ENCODE assay signal across 19 cellular contexts in genomic region chr7:114758661-114759227, GRCh38.
A peak's percentile ranks its signal among the peaks of the same experiment; 100 is the strongest.
DNase-seq lines count a peak whose midpoint lies in the region; ATAC-seq, FAIRE-seq and TF ChIP-seq lines count a peak whose summit lies in the region.
"Had no signal": no experiment of that assay in that cellular context is flagged by ENCODE, and none has a peak within 500 bp of the region (broad histone marks: within the 10 kb centered on the region; RNA-seq: fewer than 3 reads in every experiment).

No MANE protein-coding gene starts in this region.

- H3K9me3 ChIP-seq in breast epithelium = no peaks in the 10 kb centered on the region
- no peaks in the 10 kb centered on the region for H3K9me3 ChIP-seq in PC-3 (ENCODE audit: low read length)
- H3K9me3 ChIP-seq in pancreas = no peaks in the 10 kb centered on the region
- H3K9me3 ChIP-seq: BE2C, Caco-2 had no signal

- BruUV-seq in MCF 10A (replicated peaks; lab: Mats Ljungman, UMichigan) = no TSS peak
- no TSS peak for BruUV-seq in PC-3 (replicated peaks; lab: Mats Ljungman, UMichigan)

- no peaks in the 10 kb centered on the region for H3K4me1 ChIP-seq in breast epithelium
- peaks cover 29% of the 10 kb centered on the region for H3K4me1 ChIP-seq in PC-3 (ENCODE audit: insufficient read depth, low read length)
- no peaks in the 10 kb centered on the region for H3K4me1 ChIP-seq in pancreas
- H3K4me1 ChIP-seq: BE2C, Caco-2 had no signal

- no peak for TF ChIP-seq CTCF in MCF 10A (IDR thresholded peaks at IDR 0.05; ENCODE audit: unreplicated experiment)
- TF ChIP-seq CTCF in breast epithelium (IDR thresholded peaks at IDR 0.05) = no peak
- no peak for TF ChIP-seq CTCF in PC-3 (conservative IDR thresholded peaks at IDR 0.05; ENCODE audit: low read depth, low read length)
- TF ChIP-seq CTCF in pancreas (IDR thresholded peaks at IDR 0.05) = no peak

- no peak overlapping the region for H3K27ac ChIP-seq in breast epithelium
- peak overlapping the region; percentile 95 for H3K27ac ChIP-seq in PC-3 (ENCODE audit: low read length)
- peak overlapping the region; percentile 53 for H3K27ac ChIP-seq in epithelial cell of prostate
- H3K27ac ChIP-seq in pancreas = no peak overlapping the region

- H3K4me1 Mint-ChIP-seq in MCF 10A (ENCODE audit: insufficient read depth, unreplicated experiment) = peaks cover 20% of the 10 kb centered on the region
- H3K4me1 Mint-ChIP-seq: CD4-positive, CD25-positive, alpha-beta regulatory T cell; CD8-positive, alpha-beta memory T cell had no signal

- peak overlapping the region; percentile 65 for H2AFZ ChIP-seq in PC-3 (ENCODE audit: low read length)

- no peak for DNase-seq in MCF 10A (ENCODE audit: unreplicated experiment)
- no peak for DNase-seq in breast epithelium (ENCODE audit: low spot score in 2 of 2)
- no peak for DNase-seq in PC-3
- DNase-seq in epithelial cell of prostate (ENCODE audit: low read depth, low spot score) = no peak
- no peak for DNase-seq in pancreas
- DNase-seq in activated gamma-delta T cell treated with Interleukin-2 at 50 U/mL for 16 hours = no peak
- DNase-seq in left cardiac atrium = no peak
- DNase-seq: ACHN; BE2C; Caco-2; CD4-positive, CD25-positive, alpha-beta regulatory T cell; CD8-positive, alpha-beta memory T cell; GF-D8; HFFc6; IMR-90 had no signal

- no peaks in the 10 kb centered on the region for H3K27me3 Mint-ChIP-seq in MCF 10A (ENCODE audit: insufficient read depth, unreplicated experiment)
- H3K27me3 Mint-ChIP-seq: CD8-positive, alpha-beta memory T cell had no signal

- ATAC-seq in PC-3 = no peak
- no peak for ATAC-seq in pancreas
- no peak for ATAC-seq in left cardiac atrium
- ATAC-seq: HCT116, K562 had no signal

- CTCF ChIA-PET in MCF 10A (lab: Yijun Ruan, JAX) = interaction anchor here (0.6 kb wide), 1 partner anchor 95 kb away, joined by 4 read pairs; no protein-coding TSS in a partner anchor
- CTCF ChIA-PET in PC-3 (lab: Charles Lee) = no interaction called here

- POLR2A ChIA-PET in MCF 10A (lab: Yijun Ruan, JAX) (interaction anchor here (1.4 kb wide), 1 partner anchor 61 kb away, joined by 3 read pairs; no protein-coding TSS in a partner anchor), PC-3 (lab: Charles Lee; ENCODE audit: unreplicated experiment) (no interaction called here)

- H3K36me3 ChIP-seq in breast epithelium = no peaks in the 10 kb centered on the region
- H3K36me3 ChIP-seq in PC-3 (ENCODE audit: low read depth, low read length) = no peaks in the 10 kb centered on the region
- H3K36me3 ChIP-seq in pancreas = no peaks in the 10 kb centered on the region
- H3K36me3 ChIP-seq: BE2C had no signal

- no peaks in the 10 kb centered on the region for H3F3A ChIP-seq in PC-3 (ENCODE audit: low read length, unreplicated experiment)

- no peaks in the 10 kb centered on the region for H4K20me1 ChIP-seq in PC-3 (ENCODE audit: low read length)

- H3K9me2 ChIP-seq in PC-3 (replicated peaks; ENCODE audit: low read length) = no peaks in the 10 kb centered on the region

- no peaks in the 10 kb centered on the region for H3K9me3 Mint-ChIP-seq in MCF 10A (ENCODE audit: unreplicated experiment)
- H3K9me3 Mint-ChIP-seq: CD8-positive, alpha-beta memory T cell; HFFc6 had no signal

- H3K36me3 Mint-ChIP-seq in MCF 10A (ENCODE audit: insufficient read depth, unreplicated experiment) = no peaks in the 10 kb centered on the region
- H3K36me3 Mint-ChIP-seq: CD4-positive, CD25-positive, alpha-beta regulatory T cell; CD8-positive, alpha-beta memory T cell had no signal

- H3K9ac ChIP-seq in PC-3 (ENCODE audit: low read length) = peak overlapping the region; percentile 60

- no peaks in the 10 kb centered on the region for H3K27me3 ChIP-seq in breast epithelium
- no peaks in the 10 kb centered on the region for H3K27me3 ChIP-seq in PC-3 (ENCODE audit: low read length)
- no peaks in the 10 kb centered on the region for H3K27me3 ChIP-seq in pancreas
- H3K27me3 ChIP-seq: BE2C had no signal

- H3K4me3 Mint-ChIP-seq in MCF 10A (ENCODE audit: unreplicated experiment) = no peak overlapping the region
- H3K4me3 Mint-ChIP-seq: CD4-positive, CD25-positive, alpha-beta regulatory T cell; CD8-positive, alpha-beta memory T cell; HFFc6 had no signal

- WGBS in pancreas, 2 donors = 60 to 63% methylated on average over 4 of the region's 4 CpGs

- no peaks in the 10 kb centered on the region for H3K79me2 ChIP-seq in PC-3 (ENCODE audit: low read length)

- H3K4me3 ChIP-seq in breast epithelium (no peak overlapping the region), PC-3 (ENCODE audit: low read length) (peak overlapping the region; percentile 31; the same call in 1 of the 2 replicates), pancreas (no peak overlapping the region)
- H3K4me3 ChIP-seq: K562 had no signal

- no peak for TF ChIP-seq POLR2A in breast epithelium (IDR thresholded peaks at IDR 0.05)

- peak overlapping the region; percentile 70 for H3K4me2 ChIP-seq in PC-3 (ENCODE audit: low read length)

- H3K27ac Mint-ChIP-seq in MCF 10A (ENCODE audit: low read depth, unreplicated experiment) = peak overlapping the region; percentile 60
- H3K27ac Mint-ChIP-seq: CD4-positive, CD25-positive, alpha-beta regulatory T cell; CD8-positive, alpha-beta memory T cell; HFFc6 had no signal

- intact Hi-C loops in MCF 10A (cut with micrococcal nuclease) = loop anchor here (2.0 kb wide), 1 partner anchor 60 kb away; no protein-coding TSS in a partner anchor
- intact Hi-C loops in breast epithelium (cut with DNase I; ENCODE audit: low total_unique reads) = no loop called here
- intact Hi-C loops in PC-3 (cut with micrococcal nuclease) = loop anchor here (1.0 kb wide), 1 partner anchor 61 kb away; no protein-coding TSS in a partner anchor
- intact Hi-C loops in pancreas (cut with DNase I) = no loop called here
- intact Hi-C loops in left cardiac atrium (cut with DNase I) = no loop called here

- no peak for FAIRE-seq in pancreas (lab: Jason Lieb, UNC)
- FAIRE-seq: D721Med, HTR-8/SVneo, K562 had no signal

Comparison
In these comparisons a context has a peak if more than half of its experiments do, and no peak if none do; other contexts are left out.
1. intact Hi-C loops: an anchor here in MCF 10A (2.0 kb wide) and PC-3 (1.0 kb wide); none called in breast epithelium, pancreas and left cardiac atrium.
2. H3K27ac ChIP-seq: peak in PC-3 (single experiment) and epithelial cell of prostate (single experiment); none in breast epithelium (0 of 2) and pancreas (0 of 4).